ENCODE assay signal across 1 cellular context in the genomic region with DNA sequence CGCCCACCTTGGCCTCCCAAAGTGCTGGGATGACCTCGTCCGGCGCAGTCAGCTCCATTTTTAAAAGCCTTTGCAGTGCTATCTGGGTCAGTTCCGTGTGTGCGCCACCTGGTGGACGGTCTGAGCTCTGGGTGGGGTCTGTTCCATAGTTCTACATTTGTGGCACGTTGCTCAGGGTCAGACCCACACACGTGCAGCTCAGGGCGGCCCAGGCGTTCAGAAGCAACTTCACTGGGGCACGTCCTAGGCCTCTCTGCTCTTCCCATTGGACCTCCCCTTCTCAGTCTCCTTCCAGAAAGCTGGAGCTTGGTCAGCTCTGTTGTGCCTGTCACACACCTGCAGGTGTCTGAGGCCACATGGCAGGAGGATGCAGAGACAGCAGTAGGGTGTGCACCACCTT.
TF ChIP-seq lines count a peak whose summit lies in the region.

No MANE protein-coding gene starts in this region.

TF ChIP-seq in GM23338, 12 proteins besides CTCF, POLR2A, EP300 and RAD21 (continued from another document):
- TF ChIP-seq, protein P1, sequence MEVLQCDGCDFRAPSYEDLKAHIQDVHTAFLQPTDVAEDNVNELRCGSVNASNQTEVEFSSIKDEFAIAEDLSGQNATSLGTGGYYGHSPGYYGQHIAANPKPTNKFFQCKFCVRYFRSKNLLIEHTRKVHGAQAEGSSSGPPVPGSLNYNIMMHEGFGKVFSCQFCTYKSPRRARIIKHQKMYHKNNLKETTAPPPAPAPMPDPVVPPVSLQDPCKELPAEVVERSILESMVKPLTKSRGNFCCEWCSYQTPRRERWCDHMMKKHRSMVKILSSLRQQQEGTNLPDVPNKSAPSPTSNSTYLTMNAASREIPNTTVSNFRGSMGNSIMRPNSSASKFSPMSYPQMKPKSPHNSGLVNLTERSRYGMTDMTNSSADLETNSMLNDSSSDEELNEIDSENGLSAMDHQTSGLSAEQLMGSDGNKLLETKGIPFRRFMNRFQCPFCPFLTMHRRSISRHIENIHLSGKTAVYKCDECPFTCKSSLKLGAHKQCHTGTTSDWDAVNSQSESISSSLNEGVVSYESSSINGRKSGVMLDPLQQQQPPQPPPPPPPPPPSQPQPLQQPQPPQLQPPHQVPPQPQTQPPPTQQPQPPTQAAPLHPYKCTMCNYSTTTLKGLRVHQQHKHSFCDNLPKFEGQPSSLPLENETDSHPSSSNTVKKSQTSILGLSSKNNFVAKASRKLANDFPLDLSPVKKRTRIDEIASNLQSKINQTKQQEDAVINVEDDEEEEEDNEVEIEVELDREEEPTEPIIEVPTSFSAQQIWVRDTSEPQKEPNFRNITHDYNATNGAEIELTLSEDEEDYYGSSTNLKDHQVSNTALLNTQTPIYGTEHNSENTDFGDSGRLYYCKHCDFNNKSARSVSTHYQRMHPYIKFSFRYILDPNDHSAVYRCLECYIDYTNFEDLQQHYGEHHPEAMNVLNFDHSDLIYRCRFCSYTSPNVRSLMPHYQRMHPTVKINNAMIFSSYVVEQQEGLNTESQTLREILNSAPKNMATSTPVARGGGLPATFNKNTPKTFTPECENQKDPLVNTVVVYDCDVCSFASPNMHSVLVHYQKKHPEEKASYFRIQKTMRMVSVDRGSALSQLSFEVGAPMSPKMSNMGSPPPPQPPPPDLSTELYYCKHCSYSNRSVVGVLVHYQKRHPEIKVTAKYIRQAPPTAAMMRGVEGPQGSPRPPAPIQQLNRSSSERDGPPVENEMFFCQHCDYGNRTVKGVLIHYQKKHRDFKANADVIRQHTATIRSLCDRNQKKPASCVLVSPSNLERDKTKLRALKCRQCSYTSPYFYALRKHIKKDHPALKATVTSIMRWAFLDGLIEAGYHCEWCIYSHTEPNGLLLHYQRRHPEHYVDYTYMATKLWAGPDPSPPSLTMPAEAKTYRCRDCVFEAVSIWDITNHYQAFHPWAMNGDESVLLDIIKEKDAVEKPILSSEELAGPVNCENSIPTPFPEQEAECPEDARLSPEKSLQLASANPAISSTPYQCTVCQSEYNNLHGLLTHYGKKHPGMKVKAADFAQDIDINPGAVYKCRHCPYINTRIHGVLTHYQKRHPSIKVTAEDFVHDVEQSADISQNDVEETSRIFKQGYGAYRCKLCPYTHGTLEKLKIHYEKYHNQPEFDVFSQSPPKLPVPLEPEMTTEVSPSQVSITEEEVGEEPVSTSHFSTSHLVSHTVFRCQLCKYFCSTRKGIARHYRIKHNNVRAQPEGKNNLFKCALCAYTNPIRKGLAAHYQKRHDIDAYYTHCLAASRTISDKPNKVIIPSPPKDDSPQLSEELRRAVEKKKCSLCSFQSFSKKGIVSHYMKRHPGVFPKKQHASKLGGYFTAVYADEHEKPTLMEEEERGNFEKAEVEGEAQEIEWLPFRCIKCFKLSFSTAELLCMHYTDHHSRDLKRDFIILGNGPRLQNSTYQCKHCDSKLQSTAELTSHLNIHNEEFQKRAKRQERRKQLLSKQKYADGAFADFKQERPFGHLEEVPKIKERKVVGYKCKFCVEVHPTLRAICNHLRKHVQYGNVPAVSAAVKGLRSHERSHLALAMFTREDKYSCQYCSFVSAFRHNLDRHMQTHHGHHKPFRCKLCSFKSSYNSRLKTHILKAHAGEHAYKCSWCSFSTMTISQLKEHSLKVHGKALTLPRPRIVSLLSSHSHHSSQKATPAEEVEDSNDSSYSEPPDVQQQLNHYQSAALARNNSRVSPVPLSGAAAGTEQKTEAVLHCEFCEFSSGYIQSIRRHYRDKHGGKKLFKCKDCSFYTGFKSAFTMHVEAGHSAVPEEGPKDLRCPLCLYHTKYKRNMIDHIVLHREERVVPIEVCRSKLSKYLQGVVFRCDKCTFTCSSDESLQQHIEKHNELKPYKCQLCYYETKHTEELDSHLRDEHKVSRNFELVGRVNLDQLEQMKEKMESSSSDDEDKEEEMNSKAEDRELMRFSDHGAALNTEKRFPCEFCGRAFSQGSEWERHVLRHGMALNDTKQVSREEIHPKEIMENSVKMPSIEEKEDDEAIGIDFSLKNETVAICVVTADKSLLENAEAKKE (CRISPR knock-in tag; IDR thresholded peaks at IDR 0.05), result no peak
- TF ChIP-seq EZH2 (IDR thresholded peaks at IDR 0.05; ENCODE audit: low read depth, unreplicated experiment) (no peak), ZNF114 (CRISPR knock-in tag; IDR thresholded peaks at IDR 0.05) (no peak)
